ENCODE assay signal across 17 cellular contexts in genomic region chr7:98303906-98304305, GRCh38.
"Had no signal": no experiment of that assay in that cellular context is flagged by ENCODE, and none has a peak within 500 bp of the region (broad histone marks: within the 10 kb centered on the region; RNA-seq: fewer than 3 reads in every experiment).

No MANE protein-coding gene starts in this region.

- H3K27ac Mint-ChIP-seq: activated naive CD4-positive, alpha-beta T cell treated with anti-CD3 and anti-CD28 coated beads, Interleukin-2, amount 50 U/mL, for 24 hours; T-helper 1 cell treated with Interleukin-12 subunit alpha and Interleukin-12 subunit beta and Interleukin-4 antibody, amounts not matched to agents 30 μg/mL and 1 μg/mL, for 36 hours had no signal

- H3K4me3 Mint-ChIP-seq: activated naive CD4-positive, alpha-beta T cell treated with anti-CD3 and anti-CD28 coated beads, Interleukin-2, amount 50 U/mL, for 24 hours; stimulated activated naive CD8-positive, alpha-beta T cell treated with anti-CD3 and anti-CD28 coated beads, Interleukin-15, amount 100 ng/mL, for 72 hours; T-helper 1 cell treated with Interleukin-12 subunit alpha and Interleukin-12 subunit beta and Interleukin-4 antibody, amounts not matched to agents 30 μg/mL and 1 μg/mL, for 36 hours had no signal

- H3K4me1 Mint-ChIP-seq: activated naive CD4-positive, alpha-beta T cell treated with anti-CD3 and anti-CD28 coated beads, Interleukin-2, amount 50 U/mL, for 24 hours; stimulated activated naive CD8-positive, alpha-beta T cell treated with anti-CD3 and anti-CD28 coated beads, Interleukin-15, amount 100 ng/mL, for 72 hours had no signal

- H3K4me3 ChIP-seq: ascending aorta, coronary artery, gastrocnemius medialis, psoas muscle, right lobe of liver, suprapubic skin, transverse colon had no signal

- FAIRE-seq: small intestine had no signal

- H3K27ac ChIP-seq: ascending aorta, coronary artery, gastrocnemius medialis, psoas muscle, right lobe of liver, suprapubic skin, transverse colon had no signal

- H3K9me3 ChIP-seq: gastrocnemius medialis, psoas muscle, right lobe of liver, suprapubic skin, transverse colon had no signal

- H3K4me1 ChIP-seq: ascending aorta, gastrocnemius medialis, psoas muscle, suprapubic skin, transverse colon had no signal

- ATAC-seq: gastrocnemius medialis, right lobe of liver had no signal

- H3K9me3 Mint-ChIP-seq: activated naive CD4-positive, alpha-beta T cell treated with anti-CD3 and anti-CD28 coated beads, Interleukin-2, amount 50 U/mL, for 24 hours; stimulated activated naive CD8-positive, alpha-beta T cell treated with anti-CD3 and anti-CD28 coated beads, Interleukin-15, amount 100 ng/mL, for 72 hours; T-helper 1 cell treated with Interleukin-12 subunit alpha and Interleukin-12 subunit beta and Interleukin-4 antibody, amounts not matched to agents 30 μg/mL and 1 μg/mL, for 36 hours had no signal

- H3K27me3 Mint-ChIP-seq: activated naive CD4-positive, alpha-beta T cell treated with anti-CD3 and anti-CD28 coated beads, Interleukin-2, amount 50 U/mL, for 24 hours; stimulated activated naive CD8-positive, alpha-beta T cell treated with anti-CD3 and anti-CD28 coated beads, Interleukin-15, amount 100 ng/mL, for 72 hours had no signal

- H3K36me3 Mint-ChIP-seq: activated naive CD4-positive, alpha-beta T cell treated with anti-CD3 and anti-CD28 coated beads, Interleukin-2, amount 50 U/mL, for 24 hours had no signal

- DNase-seq: activated CD4-positive, CD25-positive, alpha-beta regulatory T cell treated with anti-CD3 and anti-CD28 coated beads, Interleukin-2, amount 50 U/mL, for 72 hours; activated CD8-positive, alpha-beta memory T cell treated with anti-CD3 and anti-CD28 coated beads for 24 hours; activated gamma-delta T cell; gastrocnemius medialis; head of caudate nucleus; midbrain; right lobe of liver; small intestine; stimulated activated CD4-positive, alpha-beta T cell treated with anti-CD3 and anti-CD28 coated beads, Interleukin-4, amount 100 ng/mL, for 1 hour; stimulated activated naive CD8-positive, alpha-beta T cell treated with anti-CD3 and anti-CD28 coated beads, Interleukin-15, amount 100 ng/mL, for 72 hours; transverse colon had no signal

- H3K27me3 ChIP-seq: ascending aorta, gastrocnemius medialis, right lobe of liver, suprapubic skin, transverse colon had no signal
